Comparison of ENCODE assay signal across 8 cellular contexts in genomic region chr10:80203835-80204148, GRCh38. TPM values are rescaled to one million over a fixed set of nuclear protein-coding genes. Genes with fewer than 3 reads are reported as not detected.
DNase-seq lines count a peak whose midpoint lies in the region; ATAC-seq and TF ChIP-seq lines count a peak whose summit lies in the region.

No MANE protein-coding gene starts in this region.

- H3K79me2 ChIP-seq in PC-3 (ENCODE audit: low read length), result peaks cover 95% of the 10 kb centered on the region

- H3K4me1 ChIP-seq in PC-3 (ENCODE audit: insufficient read depth, low read length) (peaks cover 73% of the 10 kb centered on the region), esophagus muscularis mucosa (peaks cover 73 to 93% (median 91%) of the 10 kb centered on the region in 4 donors)

- H3K4me3 ChIP-seq in PC-3 (ENCODE audit: low read length) (peak overlapping the region; percentile 69), esophagus muscularis mucosa (peak overlapping the region; percentile 80 to 98 (median 92)), skeletal muscle cell (ENCODE audit: low read depth, low read length) (peak overlapping the region; percentile 78)

- TSS peak; percentile 38 for BruUV-seq in PC-3 (replicated peaks; lab: Mats Ljungman, UMichigan)

- WGBS in esophagus muscularis mucosa, result 50% methylated on average over 1 of the region's 2 CpGs

- H3F3A ChIP-seq in PC-3 (ENCODE audit: low read length, unreplicated experiment), result peaks cover 4% of the 10 kb centered on the region

- no peak for TF ChIP-seq CTCF in PC-3 (conservative IDR thresholded peaks at IDR 0.05; ENCODE audit: low read depth, low read length)
- TF ChIP-seq CTCF in esophagus muscularis mucosa (IDR thresholded peaks at IDR 0.05), result no peak

- H3K27me3 ChIP-seq in PC-3 (ENCODE audit: low read length) (no peaks in the 10 kb centered on the region), esophagus muscularis mucosa (no peaks in the 10 kb centered on the region)

- intact Hi-C loops in PC-3 (cut with micrococcal nuclease) (loop anchor here (1.0 to 2.0 kb wide), 7 partner anchors 7 to 759 kb away; partner anchors contain the start of genes TMEM254 and ZCCHC24), esophagus muscularis mucosa (cut with DNase I) (no loop called here)

- no peak overlapping the region for H2AFZ ChIP-seq in PC-3 (ENCODE audit: low read length)

- TF ChIP-seq EP300 in esophagus muscularis mucosa (IDR thresholded peaks at IDR 0.05), result no peak

- peak overlapping the region; percentile 74 for H3K9ac ChIP-seq in PC-3 (ENCODE audit: low read length)

- POLR2A ChIA-PET in PC-3 (lab: Charles Lee; ENCODE audit: unreplicated experiment), result interaction anchor here (0.5 to 1.3 kb wide), 8 partner anchors 16 to 1230 kb away, joined by 3 to 23 read pairs (median 5); partner anchors contain the start of gene TMEM254

- H3K36me3 ChIP-seq in PC-3 (ENCODE audit: low read depth, low read length), result peaks cover 18% of the 10 kb centered on the region; the same call in 1 of the 2 replicates
- no peaks in the 10 kb centered on the region for H3K36me3 ChIP-seq in esophagus muscularis mucosa

- CTCF ChIA-PET in PC-3 (lab: Charles Lee), result interaction anchor here (0.6 to 1.9 kb wide), 8 partner anchors 16 to 829 kb away, joined by 3 to 18 read pairs (median 4); no protein-coding TSS in a partner anchor

- ATAC-seq in GM19328 (IDR thresholded peaks at IDR 0.05; ENCODE audit: unreplicated experiment), result peak; percentile 1
- ATAC-seq in PC-3, result peak; percentile 0
- no peak for ATAC-seq in GM19452 (IDR thresholded peaks at IDR 0.05; ENCODE audit: unreplicated experiment)

- H3K9me2 ChIP-seq in PC-3 (replicated peaks; ENCODE audit: low read length), result no peaks in the 10 kb centered on the region

- H3K9me3 ChIP-seq in PC-3 (ENCODE audit: low read length) (no peaks in the 10 kb centered on the region), esophagus muscularis mucosa (no peaks in the 10 kb centered on the region)

- peak overlapping the region; percentile 77 for H3K4me2 ChIP-seq in PC-3 (ENCODE audit: low read length)

- DNase-seq in PC-3 (no peak), esophagus muscularis mucosa (ENCODE audit: extremely low spot score) (no peak), skeletal muscle cell (ENCODE audit: low read depth) (no peak), NCI-H1930 (lab: John Stamatoyannopoulos, UW) (no peak), 8988T (no peak), dermis blood vessel endothelial cell (no peak)

- no peak for TF ChIP-seq POLR2A in esophagus muscularis mucosa (IDR thresholded peaks at IDR 0.05; ENCODE audit: low read depth)

- H3K27ac ChIP-seq in PC-3 (ENCODE audit: low read length) (peak overlapping the region; percentile 80), esophagus muscularis mucosa (replicated peaks in 1 of 4) (peak overlapping the region; percentile 96 to 100 (median 98))

- peaks cover 56% of the 10 kb centered on the region for H4K20me1 ChIP-seq in PC-3 (ENCODE audit: low read length)

RNA-seq across cellular contexts. Expression of gene ANXA11, which starts 1.5 kb away (rescaled TPM):
- total RNA-seq in PC-3 (2014; rRNA removed), result 434 and 520 TPM in 2 replicates
- total RNA-seq in esophagus muscularis mucosa, result 100 to 1,000 TPM; 126 to 213 (median 166) TPM
- total RNA-seq in dermis blood vessel endothelial cell, result 33.7 and 54.9 TPM in 2 replicates
